ENCODE assay signal across 8 cellular contexts in genomic region chr10:26696786-26697162, GRCh38. TPM values are rescaled to one million over a fixed set of nuclear protein-coding genes. Genes with fewer than 3 reads are reported as not detected.
DNase-seq lines count a peak whose midpoint lies in the region; ATAC-seq, FAIRE-seq and TF ChIP-seq lines count a peak whose summit lies in the region.

No MANE protein-coding gene starts in this region.

- H3K27ac Mint-ChIP-seq in activated T-helper 2 cell treated with anti-CD3 and anti-CD28 coated beads, Interferon-gamma antibody, Interleukin-2, Interleukin-4, amounts not matched to agents 10 μg/mL and 5 μg/mL and 100 μg/mL, durations not matched to agents 14 hours and 24 hours and 36 hours: peak overlapping the region; percentile 92

- H3K4me1 Mint-ChIP-seq in activated T-helper 2 cell treated with anti-CD3 and anti-CD28 coated beads, Interferon-gamma antibody, Interleukin-2, Interleukin-4, amounts not matched to agents 10 μg/mL and 5 μg/mL and 100 μg/mL, durations not matched to agents 14 hours and 24 hours and 36 hours (ENCODE audit: low read depth): peaks cover 26% of the 10 kb centered on the region

- H3K4me3 ChIP-seq in tibial artery: peak overlapping the region; percentile 72

- ATAC-seq in HG03025 (IDR thresholded peaks at IDR 0.05; ENCODE audit: low FRiP score, unreplicated experiment) (peak; percentile 2), GM19397 (IDR thresholded peaks at IDR 0.05; ENCODE audit: unreplicated experiment) (no peak)

- intact Hi-C loops in activated T-helper 2 cell treated with anti-CD3 and anti-CD28 coated beads, Interferon-gamma antibody, Interleukin-2, Interleukin-4, amounts not matched to agents 10 μg/mL and 5 μg/mL and 100 μg/mL, durations not matched to agents 14 hours and 24 hours and 36 hours (cut with micrococcal nuclease): loop anchor here (1.0 to 10.0 kb wide), 7 partner anchors 41 to 548 kb away; partner anchors contain the start of genes ACBD5, APBB1IP and MASTL
- intact Hi-C loops in tibial artery (cut with DNase I; ENCODE audit: low total_unique reads): no loop called here

- no peaks in the 10 kb centered on the region for H3K27me3 Mint-ChIP-seq in activated T-helper 2 cell treated with anti-CD3 and anti-CD28 coated beads, Interferon-gamma antibody, Interleukin-2, Interleukin-4, amounts not matched to agents 10 μg/mL and 5 μg/mL and 100 μg/mL, durations not matched to agents 14 hours and 24 hours and 36 hours (ENCODE audit: low read depth)

- TF ChIP-seq CTCF in D721Med (IDR thresholded peaks at IDR 0.05; ENCODE audit: insufficient read depth, missing control alignments) (no peak), tibial artery (IDR thresholded peaks at IDR 0.05) (no peak), GM20000 (IDR thresholded peaks at IDR 0.05; ENCODE audit: extremely low read depth, missing control alignments) (no peak)

- DNase-seq in D721Med (ENCODE audit: insufficient read length, low spot score) (no peak), tibial artery (no peak), GM20000 (ENCODE audit: low spot score) (no peak), middle frontal gyrus (ENCODE audit: extremely low spot score, low spot score) (no peak)
- DNase-seq in activated T-helper 2 cell treated with anti-CD3 and anti-CD28 coated beads, Interferon-gamma antibody, Interleukin-2, Interleukin-4, amounts not matched to agents 10 μg/mL and 5 μg/mL and 100 μg/mL, durations not matched to agents 14 hours and 24 hours and 36 hours (ENCODE audit: low spot score): no peak

- H3K4me3 Mint-ChIP-seq in activated T-helper 2 cell treated with anti-CD3 and anti-CD28 coated beads, Interferon-gamma antibody, Interleukin-2, Interleukin-4, amounts not matched to agents 10 μg/mL and 5 μg/mL and 100 μg/mL, durations not matched to agents 14 hours and 24 hours and 36 hours (ENCODE audit: low read depth): peak overlapping the region; percentile 99

- FAIRE-seq in D721Med (lab: Jason Lieb, UNC): peak; percentile 56

- no peaks in the 10 kb centered on the region for H3K9me3 Mint-ChIP-seq in activated T-helper 2 cell treated with anti-CD3 and anti-CD28 coated beads, Interferon-gamma antibody, Interleukin-2, Interleukin-4, amounts not matched to agents 10 μg/mL and 5 μg/mL and 100 μg/mL, durations not matched to agents 14 hours and 24 hours and 36 hours

- H3K9me3 ChIP-seq in tibial artery: no peaks in the 10 kb centered on the region

- peak overlapping the region; percentile 92 for H3K27ac ChIP-seq in layer of hippocampus (ENCODE audit: low read depth, low read length)
- H3K27ac ChIP-seq in tibial artery: peak overlapping the region; percentile 71 to 76

- H3K4me1 ChIP-seq in tibial artery: peaks cover 0 to 16% (median 12%) of the 10 kb centered on the region in 4 donors

- H3K36me3 Mint-ChIP-seq in activated T-helper 2 cell treated with anti-CD3 and anti-CD28 coated beads, Interferon-gamma antibody, Interleukin-2, Interleukin-4, amounts not matched to agents 10 μg/mL and 5 μg/mL and 100 μg/mL, durations not matched to agents 14 hours and 24 hours and 36 hours (ENCODE audit: low read depth): peaks cover 32% of the 10 kb centered on the region

- no peaks in the 10 kb centered on the region for H3K27me3 ChIP-seq in layer of hippocampus (ENCODE audit: control insufficient read depth, insufficient read depth, low read length)
- no peaks in the 10 kb centered on the region for H3K27me3 ChIP-seq in tibial artery

- H3K36me3 ChIP-seq in tibial artery: no peaks in the 10 kb centered on the region

RNA-seq across cellular contexts. Expression of gene PDSS1, which starts 0.7 kb away (rescaled TPM):
- 27.9 and 32.3 TPM in 2 replicates for total RNA-seq in activated T-helper 2 cell treated with anti-CD3 and anti-CD28 coated beads, Interferon-gamma antibody, Interleukin-2, Interleukin-4, amounts not matched to agents 10 μg/mL and 5 μg/mL and 100 μg/mL, durations not matched to agents 14 hours and 24 hours and 36 hours
